Comparison of ENCODE assay signal across 8 cellular contexts in the genomic region with DNA sequence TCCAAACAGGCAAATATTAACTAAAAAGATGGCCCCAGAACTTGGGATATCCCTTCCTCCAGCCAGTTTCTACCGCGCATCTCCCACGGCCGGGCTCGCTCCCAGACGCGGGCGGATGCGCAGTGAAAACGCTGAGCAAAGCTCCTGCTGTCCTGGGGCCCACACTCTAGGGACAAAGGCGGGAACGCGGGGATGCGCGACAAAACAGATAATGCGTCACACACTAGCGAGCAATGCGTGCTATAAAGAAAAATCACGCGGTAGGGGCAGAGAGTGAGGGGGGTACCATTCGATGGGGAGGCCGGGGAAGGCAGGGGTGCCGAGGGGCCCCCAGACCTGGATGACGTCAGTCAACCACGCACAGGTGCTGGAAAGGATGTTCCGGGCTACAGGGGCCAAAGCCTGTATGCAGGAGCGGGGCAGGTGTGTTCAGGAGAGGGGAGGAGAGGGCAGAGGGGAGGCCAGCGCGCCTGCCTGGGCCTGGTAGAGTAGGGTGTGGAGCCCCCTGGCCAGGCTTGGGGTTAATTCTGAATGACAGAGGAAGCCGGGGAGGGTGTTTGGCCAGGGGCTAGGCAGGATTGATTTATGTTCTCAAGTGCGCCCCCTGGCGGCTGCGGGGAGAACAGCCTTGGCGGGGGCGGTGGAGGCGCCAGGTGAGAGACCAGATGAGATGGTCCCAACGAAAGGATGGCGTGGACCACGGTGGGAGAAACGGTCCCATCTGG. TPM values are rescaled to one million over a fixed set of nuclear protein-coding genes. Genes with fewer than 3 reads are reported as not detected.
DNase-seq lines count a peak whose midpoint lies in the region; ATAC-seq lines count a peak whose summit lies in the region.

No MANE protein-coding gene starts in this region.

- H3K27ac Mint-ChIP-seq in activated T-cell treated with anti-CD3 and anti-CD28 coated beads, Interleukin-2, amount 50 U/mL, for 72 hours, result peak overlapping the region; percentile 11

- peaks cover 0 to 2% of the 10 kb centered on the region in 2 donors for H3K9me3 Mint-ChIP-seq in activated T-cell treated with anti-CD3 and anti-CD28 coated beads, Interleukin-2, amount 50 U/mL, for 72 hours

- peak; percentile 44 to 53 for ATAC-seq in activated T-cell treated with anti-CD3 and anti-CD28 coated beads, Interleukin-2, amount 50 U/mL, for 72 hours (replicated peaks in 1 of 2)
- ATAC-seq in GM18870 (IDR thresholded peaks at IDR 0.05; ENCODE audit: unreplicated experiment) (no peak), HG03457 (IDR thresholded peaks at IDR 0.05; ENCODE audit: unreplicated experiment) (no peak)

- peak; percentile 93 for DNase-seq in ELF-1 (ENCODE audit: low read depth, low spot score)
- DNase-seq in NAMALWA (ENCODE audit: low spot score), result peak; percentile 71
- peak; percentile 71 to 82 for DNase-seq in activated T-cell treated with anti-CD3 and anti-CD28 coated beads, Interleukin-2, amount 50 U/mL, for 72 hours
- DNase-seq in glomerular visceral epithelial cell (ENCODE audit: extremely low spot score), result peak; percentile 33
- peak; percentile 49 to 69 for DNase-seq in stimulated activated CD4-positive, alpha-beta T cell treated with anti-CD3 and anti-CD28 coated beads, Interleukin-15, amount 100 ng/mL, for 48 hours (ENCODE audit: low read depth in 2 of 2)
- DNase-seq in NCI-H2081 (lab: John Stamatoyannopoulos, UW), result no peak

- H3K4me3 Mint-ChIP-seq in activated T-cell treated with anti-CD3 and anti-CD28 coated beads, Interleukin-2, amount 50 U/mL, for 72 hours, result no peak overlapping the region

- peaks cover 68% of the 10 kb centered on the region for H3K27me3 Mint-ChIP-seq in activated T-cell treated with anti-CD3 and anti-CD28 coated beads, Interleukin-2, amount 50 U/mL, for 72 hours (ENCODE audit: low read depth)

- H3K36me3 Mint-ChIP-seq in activated T-cell treated with anti-CD3 and anti-CD28 coated beads, Interleukin-2, amount 50 U/mL, for 72 hours (ENCODE audit: insufficient read depth in 2 of 2), result no peaks in the 10 kb centered on the region

- H3K4me1 Mint-ChIP-seq in activated T-cell treated with anti-CD3 and anti-CD28 coated beads, Interleukin-2, amount 50 U/mL, for 72 hours (ENCODE audit: low read depth), result peaks cover 20% of the 10 kb centered on the region

RNA-seq across cellular contexts. Expression of a gene that starts 14.9 kb away (rescaled TPM):
- total RNA-seq in activated T-cell treated with anti-CD3 and anti-CD28 coated beads, Interleukin-2, amount 50 U/mL, for 72 hours, result 10 to 100 TPM; 42.8 to 58.7 TPM

Comparison
In these comparisons a context has a peak if more than half of its experiments do, and no peak if none do; other contexts are left out.
1. DNase-seq: peak in ELF-1 (single experiment), NAMALWA (single experiment), activated T-cell treated with anti-CD3 and anti-CD28 coated beads, Interleukin-2, amount 50 U/mL, for 72 hours (2 of 2), glomerular visceral epithelial cell (single experiment) and stimulated activated CD4-positive, alpha-beta T cell treated with anti-CD3 and anti-CD28 coated beads, Interleukin-15, amount 100 ng/mL, for 48 hours (2 of 2); none in NCI-H2081 (0 of 2).
2. ATAC-seq: peak in activated T-cell treated with anti-CD3 and anti-CD28 coated beads, Interleukin-2, amount 50 U/mL, for 72 hours (2 of 2); none in GM18870 (single experiment) and HG03457 (single experiment).